16 cellular contexts compared by ENCODE assay signal in genomic region chr4:107838138-107838618, GRCh38. TPM values are rescaled to one million over a fixed set of nuclear protein-coding genes. Genes with fewer than 3 reads are reported as not detected.
DNase-seq lines count a peak whose midpoint lies in the region; ATAC-seq, FAIRE-seq and TF ChIP-seq lines count a peak whose summit lies in the region.
"Had no signal": no experiment of that assay in that cellular context is flagged by ENCODE, and none has a peak within 500 bp of the region (broad histone marks: within the 10 kb centered on the region; RNA-seq: fewer than 3 reads in every experiment).

No MANE protein-coding gene starts in this region.

- H3K27ac Mint-ChIP-seq in MCF 10A (ENCODE audit: low read depth, unreplicated experiment), result no peak overlapping the region
- H3K27ac Mint-ChIP-seq: effector memory CD8-positive, alpha-beta T cell; naive thymus-derived CD8-positive, alpha-beta T cell; T-helper 1 cell treated with Interleukin-12 subunit alpha and Interleukin-12 subunit beta and Interleukin-4 antibody, amounts not matched to agents 30 μg/mL and 1 μg/mL, for 36 hours had no signal

- POLR2A ChIA-PET in MCF 10A (lab: Yijun Ruan, JAX), result interaction anchor here (0.5 to 16.6 kb wide), 4 partner anchors 10 to 59 kb away, joined by 3 to 373 read pairs (median 4); no protein-coding TSS in a partner anchor

- TSS peak; percentile 68 for BruUV-seq in MCF 10A (replicated peaks; lab: Mats Ljungman, UMichigan)

- peak; percentile 78 for ATAC-seq in left lung
- peak; percentile 85 for ATAC-seq in upper lobe of right lung
- ATAC-seq: effector memory CD8-positive, alpha-beta T cell; naive thymus-derived CD8-positive, alpha-beta T cell had no signal

- no peak overlapping the region for H3K4me3 ChIP-seq in breast epithelium
- H3K4me3 ChIP-seq in cardiac fibroblast (replicated peaks in 1 of 2; ENCODE audit: low read depth in 2 of 2, low read length in 2 of 2), result no peak overlapping the region
- H3K4me3 ChIP-seq in left lung, result no peak overlapping the region
- no peak overlapping the region for H3K4me3 ChIP-seq in upper lobe of right lung
- H3K4me3 ChIP-seq: tibial nerve had no signal

- TF ChIP-seq POLR2A in breast epithelium (IDR thresholded peaks at IDR 0.05), result no peak

- peak overlapping the region in 1 of 2 donors; percentile 80 for H3K27ac ChIP-seq in breast epithelium
- peak overlapping the region; percentile 57 to 91 for H3K27ac ChIP-seq in left lung
- peak overlapping the region; percentile 67 for H3K27ac ChIP-seq in upper lobe of right lung
- H3K27ac ChIP-seq: 22Rv1 had no signal

- intact Hi-C loops in MCF 10A (cut with micrococcal nuclease), result loop anchor here (1.0 to 2.0 kb wide), 2 partner anchors 24 to 59 kb away; no protein-coding TSS in a partner anchor
- intact Hi-C loops in breast epithelium (cut with DNase I; ENCODE audit: low total_unique reads), result no loop called here
- intact Hi-C loops in left lung (cut with DNase I), result no loop called here
- intact Hi-C loops in upper lobe of right lung (cut with DNase I), result no loop called here

- H3K27me3 ChIP-seq in breast epithelium, result no peaks in the 10 kb centered on the region
- H3K27me3 ChIP-seq in left lung, result no peaks in the 10 kb centered on the region
- H3K27me3 ChIP-seq in upper lobe of right lung, result no peaks in the 10 kb centered on the region
- H3K27me3 ChIP-seq: tibial nerve had no signal

- TF ChIP-seq CTCF in MCF 10A (IDR thresholded peaks at IDR 0.05; ENCODE audit: unreplicated experiment) (no peak), breast epithelium (IDR thresholded peaks at IDR 0.05) (no peak), cardiac fibroblast (IDR thresholded peaks at IDR 0.05; ENCODE audit: low read depth, low read length) (no peak), left lung (IDR thresholded peaks at IDR 0.05) (no peak), upper lobe of right lung (IDR thresholded peaks at IDR 0.05) (no peak), D721Med (IDR thresholded peaks at IDR 0.05; ENCODE audit: insufficient read depth, missing control alignments) (no peak)

- no peak for FAIRE-seq in D721Med (lab: Jason Lieb, UNC)

- H3K4me1 ChIP-seq in breast epithelium (no peaks in the 10 kb centered on the region), left lung (peaks cover 10 to 85% of the 10 kb centered on the region in 2 donors), upper lobe of right lung (peaks cover 25% of the 10 kb centered on the region)

- H3K36me3 ChIP-seq in breast epithelium, result no peaks in the 10 kb centered on the region
- H3K36me3 ChIP-seq in left lung, result no peaks in the 10 kb centered on the region
- H3K36me3 ChIP-seq in upper lobe of right lung, result no peaks in the 10 kb centered on the region
- H3K36me3 ChIP-seq: tibial nerve had no signal

- H3K9me3 ChIP-seq in breast epithelium (no peaks in the 10 kb centered on the region), left lung (no peaks in the 10 kb centered on the region), upper lobe of right lung (no peaks in the 10 kb centered on the region)
- H3K9me3 ChIP-seq: tibial nerve had no signal

- H3K27me3 Mint-ChIP-seq in MCF 10A (ENCODE audit: insufficient read depth, unreplicated experiment), result no peaks in the 10 kb centered on the region

- H3K9me3 Mint-ChIP-seq in MCF 10A (ENCODE audit: unreplicated experiment), result peaks cover 7% of the 10 kb centered on the region
- H3K9me3 Mint-ChIP-seq: T-helper 1 cell treated with Interleukin-12 subunit alpha and Interleukin-12 subunit beta and Interleukin-4 antibody, amounts not matched to agents 30 μg/mL and 1 μg/mL, for 36 hours had no signal

- H3K36me3 Mint-ChIP-seq in MCF 10A (ENCODE audit: insufficient read depth, unreplicated experiment), result no peaks in the 10 kb centered on the region
- H3K36me3 Mint-ChIP-seq: naive thymus-derived CD8-positive, alpha-beta T cell had no signal

- CTCF ChIA-PET in MCF 10A (lab: Yijun Ruan, JAX), result no interaction called here

- peak; percentile 56 for DNase-seq in MCF 10A (ENCODE audit: unreplicated experiment)
- no peak for DNase-seq in breast epithelium (ENCODE audit: low spot score in 2 of 2)
- DNase-seq in cardiac fibroblast (ENCODE audit: low read depth in 2 of 2), result peak; percentile 48 to 78
- DNase-seq in left lung, result no peak
- DNase-seq in upper lobe of right lung, result no peak
- no peak for DNase-seq in cortex of kidney (lab: John Stamatoyannopoulos, UW)
- no peak for DNase-seq in D721Med (ENCODE audit: insufficient read length, low spot score)
- no peak for DNase-seq in NCI-H128 (lab: John Stamatoyannopoulos, UW; ENCODE audit: unreplicated experiment)
- DNase-seq: activated CD4-positive, alpha-beta T cell treated with anti-CD3 and anti-CD28 coated beads for 48 hours; effector memory CD8-positive, alpha-beta T cell; Karpas-422; naive thymus-derived CD8-positive, alpha-beta T cell; NCI-H2081 treated with DMSO at 0.1 percent for 48 hours had no signal

- peaks cover 20% of the 10 kb centered on the region for H3K4me1 Mint-ChIP-seq in MCF 10A (ENCODE audit: insufficient read depth, unreplicated experiment)
- H3K4me1 Mint-ChIP-seq: naive thymus-derived CD8-positive, alpha-beta T cell had no signal

- H3K4me3 Mint-ChIP-seq in MCF 10A (ENCODE audit: unreplicated experiment), result no peak overlapping the region
- H3K4me3 Mint-ChIP-seq: effector memory CD8-positive, alpha-beta T cell; naive thymus-derived CD8-positive, alpha-beta T cell; T-helper 1 cell treated with Interleukin-12 subunit alpha and Interleukin-12 subunit beta and Interleukin-4 antibody, amounts not matched to agents 30 μg/mL and 1 μg/mL, for 36 hours had no signal

RNA-seq across cellular contexts. Expression of gene SGMS2, which starts 13.4 kb away (rescaled TPM):
- total RNA-seq in MCF 10A (2022) (77.8 and 85.3 TPM in 2 replicates), breast epithelium (10 to 100 TPM; 47.2 to 76.7 (median 56.3) TPM), left lung (100 to 1,000 TPM in 1 of 2 donors, 10 to 100 TPM in 1; 88.8 to 106 TPM), upper lobe of right lung (67.8 TPM)
- total RNA-seq: naive thymus-derived CD8-positive, alpha-beta T cell had no signal

Comparison
In these comparisons a context has a peak if more than half of its experiments do, and no peak if none do; other contexts are left out.
1. DNase-seq: peak in MCF 10A (single experiment) and cardiac fibroblast (2 of 2); none in breast epithelium (0 of 2), left lung (0 of 2), upper lobe of right lung (single experiment), cortex of kidney (single experiment), D721Med (single experiment) and NCI-H128 (single experiment).